ENCODE assay signal across 11 cellular contexts in genomic region chr4:146098978-146099377, GRCh38.
DNase-seq lines count a peak whose midpoint lies in the region; ATAC-seq lines count a peak whose summit lies in the region.
"Had no signal": no experiment of that assay in that cellular context is flagged by ENCODE, and none has a peak within 500 bp of the region (broad histone marks: within the 10 kb centered on the region; RNA-seq: fewer than 3 reads in every experiment).

No MANE protein-coding gene starts in this region.

- DNase-seq in DMS79 treated with DMSO at 0.1 percent for 48 hours (lab: John Stamatoyannopoulos, UW) = no peak
- DNase-seq in NCI-H2107 (lab: John Stamatoyannopoulos, UW) = no peak
- no peak for DNase-seq in head of caudate nucleus
- no peak for DNase-seq in stimulated activated CD4-positive, alpha-beta T cell treated with anti-CD3 and anti-CD28 coated beads, Interleukin-2, amount 100 ng/mL, for 24 hours
- DNase-seq: activated T-cell treated with anti-CD3 and anti-CD28 coated beads, Interleukin-2, amount 50 U/mL, for 48 hours; HFFc6; stimulated activated CD4-positive, alpha-beta T cell treated with anti-CD3 and anti-CD28 coated beads, Interleukin-4, amount 100 ng/mL, for 4 hours had no signal

- ATAC-seq in GM18502 (IDR thresholded peaks at IDR 0.05; ENCODE audit: poor library complexity, unreplicated experiment) (peak; percentile 69), GM19455 (IDR thresholded peaks at IDR 0.05; ENCODE audit: unreplicated experiment) (peak; percentile 72), HG02852 (IDR thresholded peaks at IDR 0.05; ENCODE audit: unreplicated experiment) (peak; percentile 60), HG03520 (IDR thresholded peaks at IDR 0.05; ENCODE audit: unreplicated experiment) (peak; percentile 67)

- intact Hi-C loops in head of caudate nucleus (cut with DNase I) = no loop called here
